ENCODE assay signal across 23 cellular contexts in the genomic region with DNA sequence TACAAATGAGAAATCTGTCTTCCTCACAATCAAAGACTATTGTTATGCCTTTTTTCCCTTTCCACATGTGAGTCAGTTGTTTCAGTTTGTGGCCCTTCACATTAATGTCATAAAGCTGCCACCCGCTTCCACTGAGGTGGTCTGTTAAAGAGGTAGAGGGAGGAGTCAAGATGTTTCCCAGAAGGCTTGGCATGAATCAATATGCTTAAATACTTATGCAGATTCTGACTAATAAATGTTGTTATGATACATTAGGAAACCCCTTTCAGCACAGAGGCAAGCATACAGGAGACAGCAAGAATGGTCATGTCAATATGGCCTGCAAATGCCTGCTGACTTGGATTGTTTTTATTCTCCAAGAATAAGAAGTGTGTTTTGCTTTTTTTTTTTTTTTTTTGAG. TPM values are rescaled to one million over a fixed set of nuclear protein-coding genes. Genes with fewer than 3 reads are reported as not detected.
A peak's percentile ranks its signal among the peaks of the same experiment; 100 is the strongest.
DNase-seq lines count a peak whose midpoint lies in the region; ATAC-seq, FAIRE-seq and TF ChIP-seq lines count a peak whose summit lies in the region.
"Had no signal": no experiment of that assay in that cellular context is flagged by ENCODE, and none has a peak within 500 bp of the region (broad histone marks: within the 10 kb centered on the region; RNA-seq: fewer than 3 reads in every experiment).

No MANE protein-coding gene starts in this region.

- peaks cover 2% of the 10 kb centered on the region for H4K20me1 ChIP-seq in keratinocyte (ENCODE audit: control insufficient read depth, extremely low read depth, insufficient read depth, low read length)

- intact Hi-C loops in activated CD4-positive, alpha-beta memory T cell treated with anti-CD3 and anti-CD28 coated beads for 36 hours (cut with micrococcal nuclease) = no loop called here
- intact Hi-C loops in right lobe of liver (cut with DNase I) = no loop called here

- H3K27ac Mint-ChIP-seq in activated CD4-positive, alpha-beta memory T cell treated with anti-CD3 and anti-CD28 coated beads for 36 hours = no peak overlapping the region
- H3K27ac Mint-ChIP-seq in activated CD4-positive, alpha-beta memory T cell treated with anti-CD3 and anti-CD28 coated beads, Interleukin-2, amount 10 ng/mL, durations not matched to agents 7 days and 5 days = no peak overlapping the region
- H3K27ac Mint-ChIP-seq in activated naive CD4-positive, alpha-beta T cell treated with anti-CD3 and anti-CD28 coated beads, Interleukin-2, amount 50 U/mL, for 72 hours = no peak overlapping the region
- H3K27ac Mint-ChIP-seq: memory B cell, T-helper 17 cell had no signal

- CTCF ChIA-PET in activated CD4-positive, alpha-beta memory T cell treated with anti-CD3 and anti-CD28 coated beads for 36 hours (lab: Charles Lee) = interaction anchor here (1.3 kb wide), 1 partner anchor 209 kb away, joined by 3 read pairs; no protein-coding TSS in a partner anchor
- CTCF ChIA-PET in activated CD4-positive, alpha-beta memory T cell treated with anti-CD3 and anti-CD28 coated beads, Interleukin-2, amount 10 ng/mL, durations not matched to agents 7 days and 5 days (lab: Charles Lee) = no interaction called here

- no peaks in the 10 kb centered on the region for H3K36me3 ChIP-seq in keratinocyte (ENCODE audit: control insufficient read depth in 2 of 2, extremely low read depth in 1 of 2, insufficient read depth in 2 of 2, low read length in 2 of 2)
- no peaks in the 10 kb centered on the region for H3K36me3 ChIP-seq in Peyer's patch
- no peaks in the 10 kb centered on the region for H3K36me3 ChIP-seq in right lobe of liver

- POLR2A ChIA-PET in activated CD4-positive, alpha-beta memory T cell treated with anti-CD3 and anti-CD28 coated beads for 36 hours (lab: Charles Lee) = no interaction called here
- POLR2A ChIA-PET in activated CD4-positive, alpha-beta memory T cell treated with anti-CD3 and anti-CD28 coated beads, Interleukin-2, amount 10 ng/mL, durations not matched to agents 7 days and 5 days (lab: Charles Lee) = no interaction called here

- peaks cover 75% of the 10 kb centered on the region for H3K79me2 ChIP-seq in keratinocyte (ENCODE audit: control insufficient read depth, insufficient read depth, low read length)

- 88% methylated on average over 1 of the region's 1 CpG for WGBS in right lobe of liver (ENCODE audit: insufficient coverage, low coverage, low lambda C conversion rate, missing lambda C conversion rate)

- H3K4me1 ChIP-seq in keratinocyte (ENCODE audit: control insufficient read depth, extremely low read depth, insufficient read depth, low read length) (peaks cover 40% of the 10 kb centered on the region), Peyer's patch (peaks cover 0 to 14% (median 0%) of the 10 kb centered on the region in 4 donors), right lobe of liver (peaks cover 0 to 14% (median 1%) of the 10 kb centered on the region in 4 donors)

- H3K27me3 Mint-ChIP-seq in activated CD4-positive, alpha-beta memory T cell treated with anti-CD3 and anti-CD28 coated beads for 36 hours = no peaks in the 10 kb centered on the region
- H3K27me3 Mint-ChIP-seq in activated CD4-positive, alpha-beta memory T cell treated with anti-CD3 and anti-CD28 coated beads, Interleukin-2, amount 10 ng/mL, durations not matched to agents 7 days and 5 days = no peaks in the 10 kb centered on the region
- H3K27me3 Mint-ChIP-seq: memory B cell, T-helper 17 cell had no signal

- H3K4me3 Mint-ChIP-seq in activated CD4-positive, alpha-beta memory T cell treated with anti-CD3 and anti-CD28 coated beads for 36 hours = no peak overlapping the region
- no peak overlapping the region for H3K4me3 Mint-ChIP-seq in activated CD4-positive, alpha-beta memory T cell treated with anti-CD3 and anti-CD28 coated beads, Interleukin-2, amount 10 ng/mL, durations not matched to agents 7 days and 5 days
- H3K4me3 Mint-ChIP-seq: memory B cell, T-helper 17 cell had no signal

- TF ChIP-seq POLR2A in H54 (IDR thresholded peaks at IDR 0.05; ENCODE audit: low read depth, low read length) (no peak), Peyer's patch (IDR thresholded peaks at IDR 0.05) (no peak), right lobe of liver (IDR thresholded peaks at IDR 0.05) (no peak)

- H3K27me3 ChIP-seq in keratinocyte (ENCODE audit: control insufficient read depth, extremely low read depth, insufficient read depth, low read length) (no peaks in the 10 kb centered on the region), Peyer's patch (no peaks in the 10 kb centered on the region), right lobe of liver (no peaks in the 10 kb centered on the region)
- H3K27me3 ChIP-seq: body of pancreas, MG63 had no signal

- H3K9me1 ChIP-seq in keratinocyte (ENCODE audit: control insufficient read depth, extremely low read depth, insufficient read depth, low read length) = no peaks in the 10 kb centered on the region

- no peak overlapping the region for H3K9ac ChIP-seq in keratinocyte (ENCODE audit: control insufficient read depth, extremely low read depth, insufficient read depth, low read length)

- dilution Hi-C loops in keratinocyte (cut with MboI; ENCODE audit: extremely low pct_ligation_motif_present, low sequenced_read_pairs) = no loop called here

- H3K4me3 ChIP-seq in keratinocyte (ENCODE audit: control insufficient read depth in 2 of 3, extremely low read depth in 1 of 3, insufficient read depth in 2 of 3, low read depth in 1 of 3, low read length in 3 of 3) = no peak overlapping the region
- no peak overlapping the region for H3K4me3 ChIP-seq in Peyer's patch
- no peak overlapping the region for H3K4me3 ChIP-seq in right lobe of liver
- H3K4me3 ChIP-seq: A549, body of pancreas, coronary artery, MG63 had no signal

- no peak overlapping the region for H2AFZ ChIP-seq in keratinocyte (ENCODE audit: control insufficient read depth, low read length)

- ATAC-seq in activated naive CD4-positive, alpha-beta T cell treated with anti-CD3 and anti-CD28 coated beads, Interleukin-2, amount 50 U/mL, for 72 hours = peak; percentile 84 to 96
- ATAC-seq in HG03342 (IDR thresholded peaks at IDR 0.05; ENCODE audit: unreplicated experiment) (no peak), right lobe of liver (no peak)
- ATAC-seq: A549, body of pancreas, right cardiac atrium, T-helper 17 cell had no signal

- H3K4me1 Mint-ChIP-seq in activated CD4-positive, alpha-beta memory T cell treated with anti-CD3 and anti-CD28 coated beads for 36 hours (ENCODE audit: low read depth) = peaks cover 26% of the 10 kb centered on the region
- H3K4me1 Mint-ChIP-seq in activated CD4-positive, alpha-beta memory T cell treated with anti-CD3 and anti-CD28 coated beads, Interleukin-2, amount 10 ng/mL, durations not matched to agents 7 days and 5 days = peaks cover 25% of the 10 kb centered on the region

- FAIRE-seq in H54 (lab: Jason Lieb, UNC) = peak; percentile 36
- FAIRE-seq in keratinocyte (lab: Jason Lieb, UNC) = no peak
- FAIRE-seq: A549, endometrium, kidney had no signal

- H3K27ac ChIP-seq in keratinocyte (ENCODE audit: control insufficient read depth, insufficient read depth, low read length) = peak overlapping the region; percentile 46
- H3K27ac ChIP-seq in Peyer's patch = no peak overlapping the region
- no peak overlapping the region for H3K27ac ChIP-seq in right lobe of liver
- H3K27ac ChIP-seq: body of pancreas, C4-2B, coronary artery had no signal

- no peak for TF ChIP-seq CTCF in keratinocyte (optimal IDR thresholded peaks at IDR 0.05 in 1 of 3, IDR thresholded peaks at IDR 0.05 in 1 of 3, conservative IDR thresholded peaks at IDR 0.05 in 1 of 3; ENCODE audit: extremely low read depth in 1 of 3, insufficient read depth in 2 of 3, low read length in 3 of 3)
- TF ChIP-seq CTCF in Peyer's patch (IDR thresholded peaks at IDR 0.05) = no peak
- no peak for TF ChIP-seq CTCF in right lobe of liver (IDR thresholded peaks at IDR 0.05)

- no peaks in the 10 kb centered on the region for H3K9me3 ChIP-seq in keratinocyte (ENCODE audit: control insufficient read depth, low read depth, low read length)
- H3K9me3 ChIP-seq in Peyer's patch = no peaks in the 10 kb centered on the region
- H3K9me3 ChIP-seq in right lobe of liver = no peaks in the 10 kb centered on the region
- H3K9me3 ChIP-seq: A549, body of pancreas, MG63 had no signal

- no peaks in the 10 kb centered on the region for H3K36me3 Mint-ChIP-seq in activated CD4-positive, alpha-beta memory T cell treated with anti-CD3 and anti-CD28 coated beads for 36 hours
- H3K36me3 Mint-ChIP-seq in activated CD4-positive, alpha-beta memory T cell treated with anti-CD3 and anti-CD28 coated beads, Interleukin-2, amount 10 ng/mL, durations not matched to agents 7 days and 5 days (ENCODE audit: low read depth) = peaks cover 4% of the 10 kb centered on the region
- H3K36me3 Mint-ChIP-seq in activated naive CD4-positive, alpha-beta T cell treated with anti-CD3 and anti-CD28 coated beads, Interleukin-2, amount 50 U/mL, for 72 hours = no peaks in the 10 kb centered on the region
- H3K36me3 Mint-ChIP-seq: memory B cell had no signal

- no peaks in the 10 kb centered on the region for H3K9me3 Mint-ChIP-seq in activated CD4-positive, alpha-beta memory T cell treated with anti-CD3 and anti-CD28 coated beads for 36 hours
- no peaks in the 10 kb centered on the region for H3K9me3 Mint-ChIP-seq in activated CD4-positive, alpha-beta memory T cell treated with anti-CD3 and anti-CD28 coated beads, Interleukin-2, amount 10 ng/mL, durations not matched to agents 7 days and 5 days
- no peaks in the 10 kb centered on the region for H3K9me3 Mint-ChIP-seq in activated naive CD4-positive, alpha-beta T cell treated with anti-CD3 and anti-CD28 coated beads, Interleukin-2, amount 50 U/mL, for 72 hours
- H3K9me3 Mint-ChIP-seq: memory B cell had no signal

- H3K4me2 ChIP-seq in keratinocyte (ENCODE audit: control insufficient read depth, extremely low read depth, insufficient read depth, low read depth, low read length) = peak overlapping the region; percentile 67

- DNase-seq in activated CD4-positive, alpha-beta memory T cell treated with anti-CD3 and anti-CD28 coated beads for 36 hours = peak; percentile 42
- no peak for DNase-seq in activated CD4-positive, alpha-beta memory T cell treated with anti-CD3 and anti-CD28 coated beads, Interleukin-2, amount 10 ng/mL, durations not matched to agents 7 days and 5 days
- DNase-seq in H54 (ENCODE audit: insufficient read length, low spot score) = no peak
- DNase-seq in activated naive CD4-positive, alpha-beta T cell treated with anti-CD3 and anti-CD28 coated beads, Interleukin-2, amount 50 U/mL, for 72 hours (ENCODE audit: low spot score in 2 of 2) = peak in 1 of 2 donors; percentile 38
- no peak for DNase-seq in keratinocyte (ENCODE audit: low read depth, low spot score)
- DNase-seq in Peyer's patch = no peak
- DNase-seq in right lobe of liver = no peak
- DNase-seq: body of pancreas, GDM1, HCEC 1CT, IMR-90, kidney, MG63, NCI-H748 treated with DMSO at 0.1 percent for 48 hours, right cardiac atrium, substantia nigra, T-helper 17 cell had no signal

RNA-seq across cellular contexts. Expression of a gene that starts 6.5 kb away (rescaled TPM):
- total RNA-seq in activated CD4-positive, alpha-beta memory T cell treated with anti-CD3 and anti-CD28 coated beads for 36 hours = 10 to 100 TPM; 54.4 to 58.4 TPM
- 10 to 100 TPM; 68.2 to 75.6 TPM for total RNA-seq in activated CD4-positive, alpha-beta memory T cell treated with anti-CD3 and anti-CD28 coated beads, Interleukin-2, amount 10 ng/mL, durations not matched to agents 7 days and 5 days
- total RNA-seq in activated naive CD4-positive, alpha-beta T cell treated with anti-CD3 and anti-CD28 coated beads, Interleukin-2, amount 50 U/mL, for 72 hours = 10 to 100 TPM; 48.9 to 67.7 TPM
- polyA plus RNA-seq in keratinocyte = 29.3 to 53.2 TPM (median 50.8 TPM) in 3 replicates
- polyA plus RNA-seq in keratinocyte (2011; ENCODE audit: low read depth) = 109 TPM
- polyA plus RNA-seq in keratinocyte (2011; cell fraction: cytosol; rRNA removed) = 30.2 and 53.5 TPM in 2 replicates
- polyA plus RNA-seq in keratinocyte (2011; cell fraction: nucleus; rRNA removed) = 50.0 and 61.7 TPM in 2 replicates
- polyA plus RNA-seq in keratinocyte (2012; ENCODE audit: low replicate concordance) = 47.5 and 98.5 TPM in 2 replicates
- polyA minus RNA-seq in keratinocyte = 37.0 to 73.7 TPM (median 51.9 TPM) in 3 replicates
- polyA minus RNA-seq in keratinocyte (2011; cell fraction: cytosol; rRNA and poly(A)+ RNA removed) = 49.3 TPM
- polyA minus RNA-seq in keratinocyte (2011; cell fraction: nucleus; rRNA and poly(A)+ RNA removed) = 35.7 and 45.8 TPM in 2 replicates
- total RNA-seq in Peyer's patch = 100 to 1,000 TPM in 3 of 4 donors, 10 to 100 TPM in 1; 47.9 to 132 (median 101) TPM
- 10 to 100 TPM; 47.3 to 70.5 (median 52.9) TPM for total RNA-seq in right lobe of liver

RNA-seq across cellular contexts. Expression of a gene that starts 16.7 kb away (rescaled TPM):
- 10 to 100 TPM; 31.3 to 34.6 TPM for total RNA-seq in activated CD4-positive, alpha-beta memory T cell treated with anti-CD3 and anti-CD28 coated beads for 36 hours
- total RNA-seq in activated CD4-positive, alpha-beta memory T cell treated with anti-CD3 and anti-CD28 coated beads, Interleukin-2, amount 10 ng/mL, durations not matched to agents 7 days and 5 days = 10 to 100 TPM; 33.0 to 33.2 TPM
- 10 to 100 TPM; 14.5 to 26.9 TPM for total RNA-seq in activated naive CD4-positive, alpha-beta T cell treated with anti-CD3 and anti-CD28 coated beads, Interleukin-2, amount 50 U/mL, for 72 hours
- 24.8 to 47.4 TPM (median 36.5 TPM) in 3 replicates for polyA plus RNA-seq in keratinocyte
- polyA plus RNA-seq in keratinocyte (2011; ENCODE audit: low read depth) = 20.9 TPM
- 18.5 and 38.3 TPM in 2 replicates for polyA plus RNA-seq in keratinocyte (2011; cell fraction: cytosol; rRNA removed)
- polyA plus RNA-seq in keratinocyte (2011; cell fraction: nucleus; rRNA removed) = 40.1 and 46.8 TPM in 2 replicates
- 17.3 and 30.9 TPM in 2 replicates for polyA plus RNA-seq in keratinocyte (2012; ENCODE audit: low replicate concordance)
- polyA minus RNA-seq in keratinocyte = 32.8 to 79.4 TPM (median 61.4 TPM) in 3 replicates
- 50.6 TPM for polyA minus RNA-seq in keratinocyte (2011; cell fraction: cytosol; rRNA and poly(A)+ RNA removed)
- polyA minus RNA-seq in keratinocyte (2011; cell fraction: nucleus; rRNA and poly(A)+ RNA removed) = 47.5 and 92.7 TPM in 2 replicates
- total RNA-seq in Peyer's patch = 10 to 100 TPM; 25.5 to 38.4 (median 31.3) TPM
- total RNA-seq in right lobe of liver = 10 to 100 TPM; 29.9 to 37.6 (median 32.4) TPM

Comparison
In these comparisons a context has a peak if more than half of its experiments do, and no peak if none do; other contexts are left out.
1. ATAC-seq: peak in activated naive CD4-positive, alpha-beta T cell treated with anti-CD3 and anti-CD28 coated beads, Interleukin-2, amount 50 U/mL, for 72 hours (2 of 2); none in HG03342 (single experiment) and right lobe of liver (0 of 4).